16 cellular contexts compared by ENCODE assay signal in the genomic region with DNA sequence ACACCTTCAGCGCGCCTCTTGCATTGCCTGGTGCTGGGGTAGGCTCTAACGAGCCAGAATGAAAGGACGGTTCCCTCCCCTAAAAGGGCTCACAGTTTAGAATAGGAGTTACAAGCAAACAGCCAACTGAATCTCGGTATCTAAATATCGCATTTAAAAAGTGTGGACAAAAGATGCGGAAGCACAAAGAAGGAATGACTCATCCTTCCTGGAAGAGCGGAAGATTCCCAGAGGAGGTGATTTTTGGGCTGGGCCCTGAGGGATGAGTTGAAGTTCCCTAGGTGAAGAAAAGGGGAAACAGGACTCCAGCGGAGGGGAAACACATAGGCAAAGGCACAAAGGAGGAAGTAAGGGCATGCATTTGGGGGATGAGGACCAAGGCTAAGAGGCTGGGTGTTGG. TPM values are rescaled to one million over a fixed set of nuclear protein-coding genes. Genes with fewer than 3 reads are reported as not detected.
DNase-seq lines count a peak whose midpoint lies in the region; ATAC-seq, FAIRE-seq and TF ChIP-seq lines count a peak whose summit lies in the region.
"Had no signal": no experiment of that assay in that cellular context is flagged by ENCODE, and none has a peak within 500 bp of the region (broad histone marks: within the 10 kb centered on the region; RNA-seq: fewer than 3 reads in every experiment).

No MANE protein-coding gene starts in this region.

- TF ChIP-seq EP300 in A549 (IDR thresholded peaks at IDR 0.05) (no peak), K562 (IDR thresholded peaks at IDR 0.05; ENCODE audit: low read length) (no peak), gastroesophageal sphincter (IDR thresholded peaks at IDR 0.05) (no peak)

- H3K27ac ChIP-seq in A549 (no peak overlapping the region), K562 (ENCODE audit: extremely low read depth, low read depth, low read length) (no peak overlapping the region), gastroesophageal sphincter (no peak overlapping the region)

- H3K79me2 ChIP-seq in K562 (ENCODE audit: control insufficient read depth, insufficient read depth, low read length): no peaks in the 10 kb centered on the region

- ATAC-seq in A549: no peak
- ATAC-seq in K562: no peak
- ATAC-seq in gastroesophageal sphincter: no peak
- no peak for ATAC-seq in GM18511 (IDR thresholded peaks at IDR 0.05; ENCODE audit: unreplicated experiment)

- H3K9me3 ChIP-seq in A549 (no peaks in the 10 kb centered on the region), ES-I3 (ENCODE audit: control insufficient read depth, insufficient read depth, low read length) (no peaks in the 10 kb centered on the region), K562 (replicated peaks; ENCODE audit: control insufficient read depth, insufficient read depth, low read depth, low read length) (no peaks in the 10 kb centered on the region), gastroesophageal sphincter (no peaks in the 10 kb centered on the region)

- H3K4me3 ChIP-seq in A549: no peak overlapping the region
- no peak overlapping the region for H3K4me3 ChIP-seq in K562
- no peak overlapping the region for H3K4me3 ChIP-seq in gastroesophageal sphincter

- in situ Hi-C loops in K562 (cut with MboI): no loop called here

- 0 out of 2 replicates have a peak overlapping the region, but pooled peaks have one; percentile 5 for H3K9ac ChIP-seq in ES-I3 (ENCODE audit: low read depth, low read length)
- no peak overlapping the region; a peak in 1 of 4 replicates for H3K9ac ChIP-seq in K562 (ENCODE audit: insufficient read depth in 1 of 2, low read depth in 2 of 2, low read length in 2 of 2)

- no peak for DNase-seq in A549 (ENCODE audit: low read depth in 1 of 2, low spot score in 1 of 2)
- DNase-seq in NCI-H69 (lab: John Stamatoyannopoulos, UW): peak; percentile 69
- peak in 2 of 4 experiments; percentile 11 to 21 for DNase-seq in K562 (ENCODE audit: extremely low read depth in 1 of 4, low spot score in 3 of 4)
- DNase-seq in NCI-H1105 (lab: John Stamatoyannopoulos, UW): no peak
- no peak for DNase-seq in dermis blood vessel endothelial cell
- DNase-seq: CD4-positive, CD25-positive, alpha-beta regulatory T cell; EL; NCI-H1417; NCI-H187 treated with DMSO at 0.1 percent for 48 hours; NCI-H446 treated with DMSO at 0.1 percent for 48 hours; SHP77 treated with DMSO at 0.1 percent for 48 hours had no signal

- H3K4me1 ChIP-seq in A549: peaks cover 11% of the 10 kb centered on the region; the same call in 1 of the 3 replicates
- peaks cover 28% of the 10 kb centered on the region; the same call in 1 of the 2 replicates for H3K4me1 ChIP-seq in ES-I3 (ENCODE audit: insufficient read depth, low read length)
- H3K4me1 ChIP-seq in K562 (replicated peaks in 1 of 2; ENCODE audit: control insufficient read depth in 2 of 2, insufficient read depth in 2 of 2, low read length in 2 of 2): peaks cover 14 to 17% of the 10 kb centered on the region in 2 experiments; a peak in 4 of 5 replicates
- H3K4me1 ChIP-seq in gastroesophageal sphincter: peaks cover 0 to 8% (median 4%) of the 10 kb centered on the region in 3 donors

- WGBS in A549 (ENCODE audit: missing lambda C conversion rate): 48% methylated on average over 9 of the region's 9 CpGs
- WGBS in K562 (ENCODE audit: insufficient coverage, low coverage, missing lambda C conversion rate): 2% methylated on average over 9 of the region's 9 CpGs
- 29 to 40% methylated on average over 1 to 8 of the region's 9 CpGs for WGBS in gastroesophageal sphincter (ENCODE audit: low coverage in 1 of 2), 2 donors

- H3K27me3 ChIP-seq in K562 (ENCODE audit: control insufficient read depth in 2 of 2, insufficient read depth in 2 of 2, low read length in 2 of 2) (peaks cover 17 to 63% of the 10 kb centered on the region in 2 experiments), gastroesophageal sphincter (peaks cover 100% of the 10 kb centered on the region)

- TF ChIP-seq POLR2A in A549 (IDR thresholded peaks at IDR 0.05; ENCODE audit: low read length) (no peak), K562 (conservative IDR thresholded peaks at IDR 0.05) (no peak), gastroesophageal sphincter (IDR thresholded peaks at IDR 0.05) (no peak)

- TF ChIP-seq RAD21 in A549 (conservative IDR thresholded peaks at IDR 0.05 in 1 of 2, IDR thresholded peaks at IDR 0.05 in 1 of 2): no peak
- no peak for TF ChIP-seq RAD21 in K562 (CRISPR knock-in tag; conservative IDR thresholded peaks at IDR 0.05 in 1 of 2, IDR thresholded peaks at IDR 0.05 in 1 of 2)

- no peaks in the 10 kb centered on the region for H3K36me3 ChIP-seq in ES-I3 (ENCODE audit: insufficient read depth, low read length)
- no peaks in the 10 kb centered on the region for H3K36me3 ChIP-seq in K562 (ENCODE audit: control insufficient read depth, insufficient read depth, low read length)
- H3K36me3 ChIP-seq in gastroesophageal sphincter: no peaks in the 10 kb centered on the region

- no TSS peak for BruUV-seq in K562 (replicated peaks; lab: Mats Ljungman, UMichigan)

- H3K4me2 ChIP-seq in A549 (no peak overlapping the region), K562 (ENCODE audit: insufficient read depth, low read length) (peak overlapping the region; percentile 17; the same call in 1 of the 2 replicates)

- POLR2A ChIA-PET in A549 (lab: Yijun Ruan, JAX) (no interaction called here), K562 (lab: Yijun Ruan, JAX) (interaction anchor here (0.6 kb wide), 1 partner anchor 66 kb away, joined by 3 read pairs; no protein-coding TSS in a partner anchor)

- H3K9me1 ChIP-seq in K562 (ENCODE audit: control insufficient read depth, insufficient read depth, low read length): no peaks in the 10 kb centered on the region

- intact Hi-C loops in K562 (cut with micrococcal nuclease): no loop called here

- no peak overlapping the region for H2AFZ ChIP-seq in K562 (ENCODE audit: low read depth, low read length)

- FAIRE-seq in A549 (lab: Jason Lieb, UNC) (no peak), K562 (lab: Jason Lieb, UNC) (no peak)
- FAIRE-seq: RCC 7860 had no signal

- H4K20me1 ChIP-seq in K562 (replicated peaks; ENCODE audit: control insufficient read depth, insufficient read depth, low read length): peaks cover 14% of the 10 kb centered on the region; the same call in 1 of the 2 replicates

- CTCF ChIA-PET in A549 (lab: Yijun Ruan, JAX) (interaction anchor here (1.0 to 2.9 kb wide), 5 partner anchors 32 to 82 kb away, joined by 3 to 12 read pairs (median 4); no protein-coding TSS in a partner anchor), K562 (lab: Yijun Ruan, JAX; ENCODE audit: low intra/inter-chr PET ratio) (no interaction called here)

- TF ChIP-seq CTCF in A549 (IDR thresholded peaks at IDR 0.05) (no peak), K562 (IDR thresholded peaks at IDR 0.05 in 2 of 3, conservative IDR thresholded peaks at IDR 0.05 in 1 of 3; ENCODE audit: insufficient read depth in 2 of 3, low read depth in 1 of 3, low read length in 3 of 3) (no peak), gastroesophageal sphincter (IDR thresholded peaks at IDR 0.05) (no peak)

TF ChIP-seq in A549, 52 proteins besides CTCF, POLR2A, EP300 and RAD21:
- TF ChIP-seq HDAC2 (IDR thresholded peaks at IDR 0.05) (no peak), HOXB5 (CRISPR knock-in tag; IDR thresholded peaks at IDR 0.05) (no peak), FOSL2 (IDR thresholded peaks at IDR 0.05) (no peak), FOSL2 (CRISPR knock-in tag; IDR thresholded peaks at IDR 0.05) (peak; percentile 73), BHLHE40 (IDR thresholded peaks at IDR 0.05; ENCODE audit: low read depth, low read length) (no peak)

TF ChIP-seq in K562, 482 proteins besides CTCF, POLR2A, EP300 and RAD21 (continues in another document):
- 0 out of 2 replicates have a peak, but pooled peaks have one; percentile 35 for TF ChIP-seq ELF1 (tag; IDR thresholded peaks at IDR 0.05)
- TF ChIP-seq, protein P1, sequence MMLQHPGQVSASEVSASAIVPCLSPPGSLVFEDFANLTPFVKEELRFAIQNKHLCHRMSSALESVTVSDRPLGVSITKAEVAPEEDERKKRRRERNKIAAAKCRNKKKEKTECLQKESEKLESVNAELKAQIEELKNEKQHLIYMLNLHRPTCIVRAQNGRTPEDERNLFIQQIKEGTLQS (IDR thresholded peaks at IDR 0.05): peak; percentile 75
- TF ChIP-seq, protein P1 (CRISPR knock-in tag; conservative IDR thresholded peaks at IDR 0.05): no peak
- no peak for TF ChIP-seq HNRNPK (IDR thresholded peaks at IDR 0.05; ENCODE audit: low read depth, low read length, poor library complexity, severe bottlenecking)

RNA-seq across cellular contexts. Expression of a gene that starts 29.9 kb away (rescaled TPM):
- polyA plus RNA-seq in A549 (2011; rRNA removed): 2.4 and 3.0 TPM in 2 replicates
- 3.4 and 5.3 TPM in 2 replicates for polyA plus RNA-seq in A549 (2012; cell fraction: cytosol; rRNA removed)
- polyA plus RNA-seq in A549 (2012; cell fraction: nucleus; rRNA removed): 6.8 and 6.9 TPM in 2 replicates
- polyA plus RNA-seq in A549 (2017; fragmentation: RNase III; extraction: RNeasy Plus Mini Kit Qiagen cat#74134 plus additional on column Dnase treatment): 5.7 to 7.0 TPM (median 6.5 TPM) in 3 replicates
- polyA minus RNA-seq in A549 (2011; rRNA and poly(A)+ RNA removed): 4.2 and 4.6 TPM in 2 replicates
- 0.32 and 1.6 TPM in 2 replicates for total RNA-seq in K562 (2011; cell fraction: chromatin; rRNA removed; ENCODE audit: low replicate concordance)
- 0.39 and 2.3 TPM in 2 replicates for total RNA-seq in K562 (2011; cell fraction: nucleolus; rRNA removed)
- 0.84 and 0.88 TPM in 2 replicates for total RNA-seq in K562 (2011; cell fraction: nucleoplasm; rRNA removed)
- 0.45 and 0.59 TPM in 2 replicates for total RNA-seq in K562 (2014; rRNA removed)
- 0.16 and 0.18 TPM in 2 replicates for total RNA-seq in K562 (2014; rRNA removed; fragmentation: Illumina TruSeq; extraction: Trizol)
- total RNA-seq in K562 (2015; rRNA removed; fragmentation: Illumina TruSeq; extraction: Trizol): 0.08 TPM in 1 of 2 replicates, not detected in the other
- 0.47 and 0.91 TPM in 2 replicates for total RNA-seq in K562 (2021)
- polyA plus RNA-seq in K562 (2011; rRNA removed): 0.55 and 0.74 TPM in 2 replicates
- polyA plus RNA-seq in K562 (2011; cell fraction: cytosol; rRNA removed): 1.0 and 2.3 TPM in 2 replicates
- polyA plus RNA-seq in K562 (2011; cell fraction: nucleus; rRNA removed): 0.60 and 0.94 TPM in 2 replicates
- polyA plus RNA-seq in K562 (2012): 0.42 and 0.48 TPM in 2 replicates
- 0.30 and 0.37 TPM in 2 replicates for polyA plus RNA-seq in K562 (2014; fragmentation: Illumina TruSeq; extraction: Trizol)
- under 1 TPM in 1 of 2 experiments, not detected in 1; 0.04 TPM for polyA plus RNA-seq in K562 (2014; fragmentation: Nextera tagmentation; extraction: Ambion mirVana)
- 0.43 and 0.46 TPM in 2 replicates for polyA plus RNA-seq in K562 (2014; rRNA removed)
- 0.30 and 0.70 TPM in 2 replicates for polyA minus RNA-seq in K562 (2011; rRNA and poly(A)+ RNA removed)
- polyA minus RNA-seq in K562 (2011; cell fraction: cytosol; rRNA and poly(A)+ RNA removed): 0.48 and 1.0 TPM in 2 replicates
- 0.44 and 0.54 TPM in 2 replicates for polyA minus RNA-seq in K562 (2011; cell fraction: nucleus; rRNA and poly(A)+ RNA removed)
- total RNA-seq in gastroesophageal sphincter: 1 to 10 TPM; 1.6 to 4.1 (median 2.8) TPM
- 2.0 and 2.2 TPM in 2 replicates for total RNA-seq in dermis blood vessel endothelial cell
- total RNA-seq: CD4-positive, CD25-positive, alpha-beta regulatory T cell; T-helper 2 cell treated with Interferon-gamma antibody and Interleukin-4, amounts not matched to agents 100 ng/mL and 5 ng/mL, for 36 hours had no signal
- polyA plus RNA-seq: CD4-positive, CD25-positive, alpha-beta regulatory T cell had no signal
